Comparison of ENCODE assay signal across 9 cellular contexts in genomic region chr17:45425125-45425983, GRCh38. TPM values are rescaled to one million over a fixed set of nuclear protein-coding genes. Genes with fewer than 3 reads are reported as not detected.
A peak's percentile ranks its signal among the peaks of the same experiment; 100 is the strongest.
DNase-seq lines count a peak whose midpoint lies in the region; ATAC-seq and TF ChIP-seq lines count a peak whose summit lies in the region.
"Had no signal": no experiment of that assay in that cellular context is flagged by ENCODE, and none has a peak within 500 bp of the region (broad histone marks: within the 10 kb centered on the region; RNA-seq: fewer than 3 reads in every experiment).

No MANE protein-coding gene starts in this region.

- in situ Hi-C loops in Caki2 (cut with HindIII; ENCODE audit: low pct_unique_long_range_greater_than_20kb, low sequenced_read_pairs): no loop called here

- H3K27me3 ChIP-seq in MG63: no peaks in the 10 kb centered on the region; the same call in 1 of the 2 replicates
- peaks cover 6 to 18% (median 14%) of the 10 kb centered on the region in 7 donors for H3K27me3 ChIP-seq in heart right ventricle

- intact Hi-C loops in heart right ventricle (cut with DNase I) (loop anchor here in 4 of 10 donors (1.0 to 5.0 kb wide), 3 partner anchors 26 to 33 kb away; no protein-coding TSS in a partner anchor), sciatic nerve (cut with DNase I) (no loop called here)

- H3K36me3 ChIP-seq in MG63 (no peaks in the 10 kb centered on the region), heart right ventricle (peaks cover 0 to 27% (median 0%) of the 10 kb centered on the region in 9 donors)

- 26 to 34% methylated on average over 18 of the region's 18 CpGs for WGBS in heart right ventricle, 2 donors

- H3K27ac ChIP-seq in heart right ventricle: peak overlapping the region; percentile 69 to 91 (median 86)

- TF ChIP-seq CTCF in heart right ventricle (IDR thresholded peaks at IDR 0.05): peak; percentile 14 to 63 (median 39)

- ATAC-seq in SK-N-SH treated with all-trans-retinoic acid at 6 μM for 48 hours (peak; percentile 85), heart right ventricle (peak; percentile 51 to 83 (median 80)), sciatic nerve (peak; percentile 21), GM21786 (IDR thresholded peaks at IDR 0.05; ENCODE audit: unreplicated experiment) (no peak)

- no peaks in the 10 kb centered on the region for H3K9me3 ChIP-seq in MG63
- H3K9me3 ChIP-seq in heart right ventricle: no peaks in the 10 kb centered on the region

- no peak overlapping the region for H3K4me3 ChIP-seq in MG63
- peak overlapping the region; percentile 21 to 55 (median 46) for H3K4me3 ChIP-seq in heart right ventricle

- DNase-seq in Caki2 (ENCODE audit: low read depth): peak; percentile 99
- peak; percentile 52 for DNase-seq in MG63
- DNase-seq in heart right ventricle: peak in 1 of 2 donors; percentile 58
- no peak for DNase-seq in sciatic nerve (ENCODE audit: low spot score)
- no peak for DNase-seq in anterior cingulate cortex (lab: John Stamatoyannopoulos, UW)
- no peak for DNase-seq in cerebellum (ENCODE audit: low spot score)
- DNase-seq: naive B cell had no signal

- peaks cover 10 to 60% (median 39%) of the 10 kb centered on the region in 9 donors for H3K4me1 ChIP-seq in heart right ventricle

TF ChIP-seq in SK-N-SH treated with all-trans-retinoic acid at 6 μM for 48 hours, 23 proteins besides CTCF, POLR2A, EP300 and RAD21:
- no peak for TF ChIP-seq TOX (CRISPR knock-in tag; IDR thresholded peaks at IDR 0.05; ENCODE audit: borderline replicate concordance)
- no peak for TF ChIP-seq CSDC2 (CRISPR knock-in tag; IDR thresholded peaks at IDR 0.05)
- no peak for TF ChIP-seq GLIS3 (CRISPR knock-in tag; IDR thresholded peaks at IDR 0.05)
- no peak for TF ChIP-seq TSHZ2 (CRISPR knock-in tag; IDR thresholded peaks at IDR 0.05)
- TF ChIP-seq ZFP3 (CRISPR knock-in tag; IDR thresholded peaks at IDR 0.05): no peak
- no peak for TF ChIP-seq ZNF565 (CRISPR knock-in tag; conservative IDR thresholded peaks at IDR 0.05; ENCODE audit: low read depth)
- no peak for TF ChIP-seq ISL1 (CRISPR knock-in tag; IDR thresholded peaks at IDR 0.05)
- no peak for TF ChIP-seq TCF4 (CRISPR knock-in tag; IDR thresholded peaks at IDR 0.05; ENCODE audit: borderline replicate concordance)
- TF ChIP-seq RARB (CRISPR knock-in tag; IDR thresholded peaks at IDR 0.05): no peak
- TF ChIP-seq ZC3H10 (CRISPR knock-in tag; IDR thresholded peaks at IDR 0.05): no peak
- no peak for TF ChIP-seq CSRNP3 (CRISPR knock-in tag; IDR thresholded peaks at IDR 0.05)
- TF ChIP-seq BACH2 (CRISPR knock-in tag; IDR thresholded peaks at IDR 0.05; ENCODE audit: borderline replicate concordance): no peak
- no peak for TF ChIP-seq POU6F1 (CRISPR knock-in tag; IDR thresholded peaks at IDR 0.05; ENCODE audit: borderline replicate concordance, low read depth)
- TF ChIP-seq ZFP30 (CRISPR knock-in tag; IDR thresholded peaks at IDR 0.05): no peak
- TF ChIP-seq ESRRG (CRISPR knock-in tag; IDR thresholded peaks at IDR 0.05): no peak

RNA-seq across cellular contexts. Expression of gene ARHGAP27, which starts 7.3 kb away (rescaled TPM):
- 15.8 and 25.4 TPM in 2 replicates for total RNA-seq in Caki2 (2014; rRNA removed; shearing (Covaris generic); ENCODE audit: low replicate concordance)
- total RNA-seq in MG63 (2014; rRNA removed; shearing (Covaris generic); ENCODE audit: low replicate concordance): 0.07 and 1.5 TPM in 2 replicates
- total RNA-seq in heart right ventricle (10 to 100 TPM; 15.2 to 46.9 (median 25.3) TPM), sciatic nerve (30.6 TPM), cerebellum (4.9 TPM)
- 10 to 100 TPM; 17.9 to 65.8 TPM for polyA plus RNA-seq in heart right ventricle

Comparison
In these comparisons a context has a peak if more than half of its experiments do, and no peak if none do; other contexts are left out.
1. DNase-seq: peak in Caki2 (single experiment) and MG63 (single experiment); none in sciatic nerve (single experiment), anterior cingulate cortex (0 of 58) and cerebellum (single experiment).